Comparison of ENCODE assay signal across 9 cellular contexts in the genomic region with DNA sequence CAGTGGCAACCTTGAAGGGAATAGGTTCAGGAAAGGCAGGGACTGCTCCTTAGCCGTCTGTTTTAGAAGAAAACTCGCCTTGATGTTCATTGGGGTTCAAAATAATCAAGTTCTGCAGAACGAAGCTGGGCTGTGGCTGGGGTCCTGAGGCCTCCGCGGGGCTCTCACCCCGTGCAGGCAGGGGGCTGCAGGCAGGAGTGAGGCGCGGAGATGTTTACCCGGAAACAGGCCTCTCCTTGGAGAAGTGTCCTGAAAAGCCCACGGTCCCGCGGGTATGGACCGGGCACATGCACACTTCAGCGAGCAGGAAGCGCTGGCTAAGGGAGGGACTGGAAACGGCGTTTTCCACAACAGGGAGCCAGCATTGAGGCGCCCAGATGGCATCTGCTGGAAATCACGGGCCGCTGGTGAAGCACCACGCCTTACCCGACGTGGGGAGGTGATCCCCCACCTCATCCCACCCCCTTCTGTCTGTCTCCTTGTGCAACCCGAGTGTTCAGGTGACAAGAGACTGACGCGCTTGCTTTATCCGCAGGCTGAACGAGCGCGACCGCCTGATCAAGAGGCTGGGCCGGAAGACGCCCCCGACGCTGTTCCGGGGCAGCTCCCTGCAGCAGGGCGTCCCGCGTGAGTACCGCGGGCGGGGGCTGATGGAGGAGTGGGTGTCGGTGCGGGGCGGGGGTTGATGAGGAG. TPM values are rescaled to one million over a fixed set of nuclear protein-coding genes. Genes with fewer than 3 reads are reported as not detected.
A peak's percentile ranks its signal among the peaks of the same experiment; 100 is the strongest.
DNase-seq lines count a peak whose midpoint lies in the region; ATAC-seq and TF ChIP-seq lines count a peak whose summit lies in the region.
"Had no signal": no experiment of that assay in that cellular context is flagged by ENCODE, and none has a peak within 500 bp of the region (broad histone marks: within the 10 kb centered on the region; RNA-seq: fewer than 3 reads in every experiment).

No MANE protein-coding gene starts in this region.

- peak; percentile 55 to 59 for ATAC-seq in right cardiac atrium
- ATAC-seq in GM19395 (IDR thresholded peaks at IDR 0.05; ENCODE audit: unreplicated experiment): no peak

- H3K4me3 ChIP-seq in GM23248: peak overlapping the region; percentile 53
- peak overlapping the region; percentile 31 for H3K4me3 ChIP-seq in right cardiac atrium (ENCODE audit: low read length)
- peak overlapping the region in 1 of 2 donors; percentile 26 for H3K4me3 ChIP-seq in tibial artery

- H3K79me2 ChIP-seq in GM23248 (ENCODE audit: insufficient read depth): no peaks in the 10 kb centered on the region

- H4K20me1 ChIP-seq in GM23248 (ENCODE audit: insufficient read depth): no peaks in the 10 kb centered on the region

- no peak overlapping the region for H3K4me2 ChIP-seq in GM23248 (ENCODE audit: unreplicated experiment)

- intact Hi-C loops in right cardiac atrium (cut with DNase I) (no loop called here), tibial artery (cut with DNase I; ENCODE audit: low total_unique reads) (no loop called here)

- no peaks in the 10 kb centered on the region for H3K4me1 ChIP-seq in GM23248 (ENCODE audit: insufficient read depth)
- peaks cover 4% of the 10 kb centered on the region for H3K4me1 ChIP-seq in right cardiac atrium (ENCODE audit: control insufficient read depth, insufficient read depth, low read length)
- no peaks in the 10 kb centered on the region for H3K4me1 ChIP-seq in tibial artery

- H3K9me2 ChIP-seq in GM23248 (ENCODE audit: insufficient read depth): no peaks in the 10 kb centered on the region

- no peak for TF ChIP-seq POLR2A in erythroblast (IDR thresholded peaks at IDR 0.05; ENCODE audit: low read length)

- H3K36me3 ChIP-seq in GM23248 (ENCODE audit: low read depth) (no peaks in the 10 kb centered on the region), tibial artery (no peaks in the 10 kb centered on the region)

- no peak overlapping the region for H3K9ac ChIP-seq in GM23248

- no peak for TF ChIP-seq CTCF in tibial artery (IDR thresholded peaks at IDR 0.05)

- H3K27ac ChIP-seq in GM23248: no peak overlapping the region
- H3K27ac ChIP-seq in right cardiac atrium (ENCODE audit: low read length): no peak overlapping the region
- no peak overlapping the region for H3K27ac ChIP-seq in tibial artery
- H3K27ac ChIP-seq: epithelial cell of prostate had no signal

- H3K27me3 ChIP-seq in GM23248 (replicated peaks; ENCODE audit: insufficient read depth): peaks cover 3% of the 10 kb centered on the region; the same call in 1 of the 2 replicates
- no peaks in the 10 kb centered on the region for H3K27me3 ChIP-seq in right cardiac atrium (ENCODE audit: control insufficient read depth, insufficient read depth)
- peaks cover 0 to 32% of the 10 kb centered on the region in 2 donors for H3K27me3 ChIP-seq in tibial artery

- no peaks in the 10 kb centered on the region for H3F3A ChIP-seq in GM23248 (ENCODE audit: insufficient read depth)

- in situ Hi-C loops in GM23248 (cut with MboI): no loop called here

- WGBS in GM23248 (ENCODE audit: low coverage in 1 of 2, low lambda C conversion rate in 2 of 2, missing lambda C conversion rate in 2 of 2), 2 experiments: 18 to 22% methylated on average over 36 to 45 of the region's 45 CpGs
- 18% methylated on average over 45 of the region's 45 CpGs for whole genome bisulfite sequencing in right cardiac atrium

- no peaks in the 10 kb centered on the region for H3K9me3 ChIP-seq in GM23248 (ENCODE audit: low read depth)
- H3K9me3 ChIP-seq in right cardiac atrium (ENCODE audit: control insufficient read depth, low read length): no peaks in the 10 kb centered on the region
- no peaks in the 10 kb centered on the region for H3K9me3 ChIP-seq in tibial artery

- DNase-seq in GM23248 (peak; percentile 27), right cardiac atrium (peak; percentile 26 to 72 (median 60)), cerebellar nuclear complex (lab: John Stamatoyannopoulos, UW) (no peak), erythroblast (lab: John Stamatoyannopoulos, UW) (no peak), tibial artery (no peak)
- DNase-seq in activated T-cell treated with anti-CD3 and anti-CD28 coated beads, Interleukin-2, amount 50 U/mL, for 48 hours: peak; percentile 61 to 69
- peak; percentile 23 to 58 (median 43) for DNase-seq in stimulated activated CD4-positive, alpha-beta T cell treated with anti-CD3 and anti-CD28 coated beads, TNF-alpha, amount 100 ng/mL, for 4 hours (ENCODE audit: low read depth in 3 of 3)

- 0 out of 2 replicates have a peak overlapping the region, but pooled peaks have one; percentile 51 for H2AFZ ChIP-seq in GM23248

RNA-seq across cellular contexts. Expression of a gene that starts 39.7 kb away (rescaled TPM):
- total RNA-seq in GM23248 (2014; rRNA removed; shearing (Covaris generic)): 0.13 and 0.32 TPM in 2 replicates
- 0.35 and 0.43 TPM in 2 replicates for polyA plus RNA-seq in GM23248 (2016; fragmentation: Nextera tagmentation; extraction: Ambion mirVana)
- under 1 TPM in 3 of 4 donors, not detected in 1; 0.12 to 0.34 (median 0.22) TPM for total RNA-seq in right cardiac atrium
- 0.07 TPM for polyA plus RNA-seq in right cardiac atrium

Comparison
In these comparisons a context has a peak if more than half of its experiments do, and no peak if none do; other contexts are left out.
1. DNase-seq: peak in GM23248 (single experiment), activated T-cell treated with anti-CD3 and anti-CD28 coated beads, Interleukin-2, amount 50 U/mL, for 48 hours (2 of 2), right cardiac atrium (3 of 3) and stimulated activated CD4-positive, alpha-beta T cell treated with anti-CD3 and anti-CD28 coated beads, TNF-alpha, amount 100 ng/mL, for 4 hours (3 of 3); none in cerebellar nuclear complex (0 of 2), erythroblast (0 of 2) and tibial artery (0 of 2).